Comparison of ENCODE assay signal across 1 cellular context in genomic region chr17:35046245-35046644, GRCh38.
TF ChIP-seq lines count a peak whose summit lies in the region.

No MANE protein-coding gene starts in this region.

TF ChIP-seq in SK-N-SH, 30 proteins besides CTCF, POLR2A, EP300 and RAD21 (continued from another document):
- no peak for TF ChIP-seq PBX3 (IDR thresholded peaks at IDR 0.05)
- no peak for TF ChIP-seq RXRA (IDR thresholded peaks at IDR 0.05; ENCODE audit: borderline replicate concordance, low read depth)
- TF ChIP-seq MXI1 (IDR thresholded peaks at IDR 0.05; ENCODE audit: low read depth, low read length), result no peak
TF ChIP-seq in SK-N-SH: peak in this region for 0.
